Comparison of ENCODE assay signal across 10 cellular contexts in genomic region chr7:104643587-104644217, GRCh38.
DNase-seq lines count a peak whose midpoint lies in the region; ATAC-seq and TF ChIP-seq lines count a peak whose summit lies in the region.
"Had no signal": no experiment of that assay in that cellular context is flagged by ENCODE, and none has a peak within 500 bp of the region (broad histone marks: within the 10 kb centered on the region; RNA-seq: fewer than 3 reads in every experiment).

No MANE protein-coding gene starts in this region.

- H3K27ac ChIP-seq in VCaP, result no peak overlapping the region
- H3K27ac ChIP-seq in naive thymus-derived CD4-positive, alpha-beta T cell (ENCODE audit: low read depth, low read length), result no peak overlapping the region
- H3K27ac ChIP-seq: ascending aorta, thoracic aorta had no signal

- H3K4me1 ChIP-seq in naive thymus-derived CD4-positive, alpha-beta T cell (ENCODE audit: control insufficient read depth in 2 of 2, insufficient read depth in 2 of 2, low read length in 2 of 2), result no peaks in the 10 kb centered on the region
- H3K4me1 ChIP-seq: ascending aorta had no signal

- H3K9me3 Mint-ChIP-seq in HFFc6, result peaks cover 12% of the 10 kb centered on the region; the same call in 1 of the 2 replicates
- peaks cover 0 to 4% (median 0%) of the 10 kb centered on the region in 11 donors for H3K9me3 Mint-ChIP-seq in naive thymus-derived CD4-positive, alpha-beta T cell

- CTCF ChIA-PET in naive thymus-derived CD4-positive, alpha-beta T cell (lab: Charles Lee), result no interaction called here

- intact Hi-C loops in naive thymus-derived CD4-positive, alpha-beta T cell (cut with micrococcal nuclease), result loop anchor here (5.0 to 10.0 kb wide), 2 partner anchors 201 to 274 kb away; no protein-coding TSS in a partner anchor

- DNase-seq in D341Med (ENCODE audit: low spot score) (peak; percentile 63), HFFc6 (no peak), left kidney (ENCODE audit: low read depth, low spot score) (peak; percentile 44), middle frontal gyrus (ENCODE audit: extremely low spot score, low spot score) (no peak)
- no peak for DNase-seq in stimulated activated CD4-positive, alpha-beta T cell treated with anti-CD3 and anti-CD28 coated beads, Interleukin-12 subunit alpha, Interleukin-12 subunit beta, amount 100 ng/mL, for 4 hours
- DNase-seq in naive thymus-derived CD4-positive, alpha-beta T cell, result no peak

- POLR2A ChIA-PET in naive thymus-derived CD4-positive, alpha-beta T cell (lab: Charles Lee), result no interaction called here

- H3K4me3 Mint-ChIP-seq in HFFc6, result no peak overlapping the region
- no peak overlapping the region for H3K4me3 Mint-ChIP-seq in naive thymus-derived CD4-positive, alpha-beta T cell

- no peaks in the 10 kb centered on the region for H3K4me1 Mint-ChIP-seq in HFFc6 (ENCODE audit: low read depth)
- H3K4me1 Mint-ChIP-seq in naive thymus-derived CD4-positive, alpha-beta T cell, result no peaks in the 10 kb centered on the region

- H3K27me3 ChIP-seq in naive thymus-derived CD4-positive, alpha-beta T cell (ENCODE audit: control insufficient read depth in 2 of 2, insufficient read depth in 2 of 2, low read length in 2 of 2), result no peaks in the 10 kb centered on the region
- H3K27me3 ChIP-seq: ascending aorta had no signal

- H3K27ac Mint-ChIP-seq in HFFc6, result no peak overlapping the region
- H3K27ac Mint-ChIP-seq in naive thymus-derived CD4-positive, alpha-beta T cell, result no peak overlapping the region

- H3K36me3 Mint-ChIP-seq in HFFc6 (ENCODE audit: low read depth), result no peaks in the 10 kb centered on the region
- H3K36me3 Mint-ChIP-seq in naive thymus-derived CD4-positive, alpha-beta T cell, result no peaks in the 10 kb centered on the region

- no peak overlapping the region for H3K4me3 ChIP-seq in naive thymus-derived CD4-positive, alpha-beta T cell (ENCODE audit: low read length)
- H3K4me3 ChIP-seq: ascending aorta, thoracic aorta had no signal

- no peaks in the 10 kb centered on the region for H3K27me3 Mint-ChIP-seq in HFFc6 (ENCODE audit: insufficient read depth)
- H3K27me3 Mint-ChIP-seq in naive thymus-derived CD4-positive, alpha-beta T cell, result peaks cover 0 to 36% (median 35%) of the 10 kb centered on the region in 5 donors

- H3K36me3 ChIP-seq in naive thymus-derived CD4-positive, alpha-beta T cell (ENCODE audit: control insufficient read depth in 2 of 3, insufficient read depth in 3 of 3, low read length in 3 of 3), result no peaks in the 10 kb centered on the region
- H3K36me3 ChIP-seq: ascending aorta, thoracic aorta had no signal

- TF ChIP-seq CTCF in HFFc6 (IDR thresholded peaks at IDR 0.05) (peak; percentile 61), VCaP (conservative IDR thresholded peaks at IDR 0.05) (peak; percentile 85)

- ATAC-seq in GM19023 (IDR thresholded peaks at IDR 0.05; ENCODE audit: unreplicated experiment), result no peak
- no peak for ATAC-seq in naive thymus-derived CD4-positive, alpha-beta T cell

- H3K9me3 ChIP-seq in naive thymus-derived CD4-positive, alpha-beta T cell (ENCODE audit: control insufficient read depth in 2 of 3, low read length in 3 of 3), result no peaks in the 10 kb centered on the region
- H3K9me3 ChIP-seq: ascending aorta, thoracic aorta had no signal

Comparison
In these comparisons a context has a peak if more than half of its experiments do, and no peak if none do; other contexts are left out.
1. DNase-seq: peak in D341Med (single experiment) and left kidney (single experiment); none in HFFc6 (single experiment), middle frontal gyrus (single experiment), stimulated activated CD4-positive, alpha-beta T cell treated with anti-CD3 and anti-CD28 coated beads, Interleukin-12 subunit alpha, Interleukin-12 subunit beta, amount 100 ng/mL, for 4 hours (single experiment) and naive thymus-derived CD4-positive, alpha-beta T cell (0 of 9).